Comparison of ENCODE assay signal across 1 cellular context in the genomic region with DNA sequence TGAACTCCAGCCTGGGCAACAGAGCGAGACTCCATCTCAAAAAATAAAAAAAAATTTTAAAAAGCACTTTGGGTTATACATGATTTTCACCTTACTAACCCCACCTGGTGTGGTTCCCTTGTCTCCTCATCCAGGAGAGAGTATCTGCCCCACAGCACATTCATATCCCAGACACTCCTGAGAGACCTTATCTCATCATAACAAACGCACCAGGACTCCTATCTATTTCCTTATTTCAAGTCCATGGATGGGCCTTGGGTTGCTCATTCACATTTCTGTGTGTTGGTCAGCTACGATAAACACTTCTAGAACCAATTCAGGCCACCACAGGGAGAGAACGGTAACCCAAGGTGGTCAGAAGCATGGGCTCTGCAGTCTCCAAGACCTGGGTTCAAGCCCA.
TF ChIP-seq lines count a peak whose summit lies in the region.

No MANE protein-coding gene starts in this region.

TF ChIP-seq in K562, 482 proteins besides CTCF, POLR2A, EP300 and RAD21 (continued from another document):
- TF ChIP-seq THRA (IDR thresholded peaks at IDR 0.05) (no peak), ESRRA (IDR thresholded peaks at IDR 0.05; ENCODE audit: borderline replicate concordance, low read depth) (no peak), TAL1 (IDR thresholded peaks at IDR 0.05) (peak; percentile 75), FOXA3 (CRISPR knock-in tag; conservative IDR thresholded peaks at IDR 0.05 in 1 of 2, IDR thresholded peaks at IDR 0.05 in 1 of 2) (no peak), ZNF282 (CRISPR knock-in tag; IDR thresholded peaks at IDR 0.05) (no peak), ZC3H8 (IDR thresholded peaks at IDR 0.05) (no peak), KLF10 (CRISPR knock-in tag; IDR thresholded peaks at IDR 0.05) (no peak), ZNF184 (CRISPR knock-in tag; IDR thresholded peaks at IDR 0.05) (no peak), ARID2 (IDR thresholded peaks at IDR 0.05) (no peak), MTA2 (IDR thresholded peaks at IDR 0.05; ENCODE audit: low read depth) (peak; percentile 56), ASH1L (IDR thresholded peaks at IDR 0.05; ENCODE audit: borderline replicate concordance, low read depth, partially characterized antibody) (no peak), ETS1 (conservative IDR thresholded peaks at IDR 0.05; ENCODE audit: control insufficient read depth, low read depth, low read length) (no peak), TCF3 (CRISPR knock-in tag; IDR thresholded peaks at IDR 0.05) (peak; percentile 57), PHB (CRISPR knock-in tag; IDR thresholded peaks at IDR 0.05) (no peak), EP400 (IDR thresholded peaks at IDR 0.05) (no peak), ZNF23 (CRISPR knock-in tag; IDR thresholded peaks at IDR 0.05) (no peak), MAZ (CRISPR knock-in tag; conservative IDR thresholded peaks at IDR 0.05 in 1 of 2, IDR thresholded peaks at IDR 0.05 in 1 of 2) (no peak), NCOR1 (IDR thresholded peaks at IDR 0.05) (peak; percentile 60), CBFA2T2 (conservative IDR thresholded peaks at IDR 0.05) (peak; percentile 80), ARID1B (IDR thresholded peaks at IDR 0.05) (peak; percentile 62), PPARD (CRISPR knock-in tag; IDR thresholded peaks at IDR 0.05) (no peak)
- TF ChIP-seq, protein P1, sequence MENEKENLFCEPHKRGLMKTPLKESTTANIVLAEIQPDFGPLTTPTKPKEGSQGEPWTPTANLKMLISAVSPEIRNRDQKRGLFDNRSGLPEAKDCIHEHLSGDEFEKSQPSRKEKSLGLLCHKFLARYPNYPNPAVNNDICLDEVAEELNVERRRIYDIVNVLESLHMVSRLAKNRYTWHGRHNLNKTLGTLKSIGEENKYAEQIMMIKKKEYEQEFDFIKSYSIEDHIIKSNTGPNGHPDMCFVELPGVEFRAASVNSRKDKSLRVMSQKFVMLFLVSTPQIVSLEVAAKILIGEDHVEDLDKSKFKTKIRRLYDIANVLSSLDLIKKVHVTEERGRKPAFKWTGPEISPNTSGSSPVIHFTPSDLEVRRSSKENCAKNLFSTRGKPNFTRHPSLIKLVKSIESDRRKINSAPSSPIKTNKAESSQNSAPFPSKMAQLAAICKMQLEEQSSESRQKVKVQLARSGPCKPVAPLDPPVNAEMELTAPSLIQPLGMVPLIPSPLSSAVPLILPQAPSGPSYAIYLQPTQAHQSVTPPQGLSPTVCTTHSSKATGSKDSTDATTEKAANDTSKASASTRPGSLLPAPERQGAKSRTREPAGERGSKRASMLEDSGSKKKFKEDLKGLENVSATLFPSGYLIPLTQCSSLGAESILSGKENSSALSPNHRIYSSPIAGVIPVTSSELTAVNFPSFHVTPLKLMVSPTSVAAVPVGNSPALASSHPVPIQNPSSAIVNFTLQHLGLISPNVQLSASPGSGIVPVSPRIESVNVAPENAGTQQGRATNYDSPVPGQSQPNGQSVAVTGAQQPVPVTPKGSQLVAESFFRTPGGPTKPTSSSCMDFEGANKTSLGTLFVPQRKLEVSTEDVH (IDR thresholded peaks at IDR 0.05; ENCODE audit: low read depth, partially characterized antibody): no peak
TF ChIP-seq in K562: peak in this region for 10.
